In genomic region chr4:121998024-121998423, GRCh38 we compare ENCODE assay signal across 12 cellular contexts. TPM values are rescaled to one million over a fixed set of nuclear protein-coding genes. Genes with fewer than 3 reads are reported as not detected.
A peak's percentile ranks its signal among the peaks of the same experiment; 100 is the strongest.
DNase-seq lines count a peak whose midpoint lies in the region; ATAC-seq and TF ChIP-seq lines count a peak whose summit lies in the region.
"Had no signal": no experiment of that assay in that cellular context is flagged by ENCODE, and none has a peak within 500 bp of the region (broad histone marks: within the 10 kb centered on the region; RNA-seq: fewer than 3 reads in every experiment).

No MANE protein-coding gene starts in this region.

- ATAC-seq in GM18858 (IDR thresholded peaks at IDR 0.05; ENCODE audit: unreplicated experiment) (no peak), GM19324 (IDR thresholded peaks at IDR 0.05; ENCODE audit: low FRiP score, unreplicated experiment) (no peak)
- ATAC-seq: activated naive CD4-positive, alpha-beta T cell treated with anti-CD3 and anti-CD28 coated beads, Interleukin-2, amount 50 U/mL, for 72 hours had no signal

- no peaks in the 10 kb centered on the region for H3K36me3 ChIP-seq in breast epithelium

- DNase-seq in AG08395 (ENCODE audit: low spot score) (peak; percentile 12), ELF-1 (ENCODE audit: low read depth, low spot score) (peak; percentile 16), NCI-H69 (lab: John Stamatoyannopoulos, UW) (peak; percentile 6), fibroblast of peridontal ligament (ENCODE audit: extremely low read depth) (peak; percentile 29), NCI-H1694 treated with DMSO at 0.1 percent for 48 hours (lab: John Stamatoyannopoulos, UW) (no peak), breast epithelium (ENCODE audit: low spot score in 2 of 2) (no peak)
- DNase-seq: GOT3, NCI-H187 treated with DMSO at 0.1 percent for 48 hours had no signal

- no peaks in the 10 kb centered on the region for H3K9me3 ChIP-seq in breast epithelium

- intact Hi-C loops in breast epithelium (cut with DNase I; ENCODE audit: low total_unique reads) = no loop called here

- no peak for TF ChIP-seq POLR2A in breast epithelium (IDR thresholded peaks at IDR 0.05)

- no peak overlapping the region for H3K4me3 ChIP-seq in breast epithelium
- H3K4me3 ChIP-seq: hepatocyte had no signal

- H3K27ac ChIP-seq in breast epithelium = no peak overlapping the region
- H3K27ac ChIP-seq: hepatocyte had no signal

- TF ChIP-seq CTCF in breast epithelium (IDR thresholded peaks at IDR 0.05) = no peak

- H3K4me1 ChIP-seq in breast epithelium = no peaks in the 10 kb centered on the region

- H3K27me3 ChIP-seq in breast epithelium = no peaks in the 10 kb centered on the region

RNA-seq across cellular contexts. Expression of gene TRPC3, which starts 46.2 kb away (rescaled TPM):
- under 1 TPM; 0.64 to 0.98 (median 0.88) TPM for total RNA-seq in breast epithelium

Comparison
In these comparisons a context has a peak if more than half of its experiments do, and no peak if none do; other contexts are left out.
1. DNase-seq: peak in AG08395 (single experiment), ELF-1 (single experiment), NCI-H69 (single experiment) and fibroblast of peridontal ligament (single experiment); none in NCI-H1694 treated with DMSO at 0.1 percent for 48 hours (single experiment) and breast epithelium (0 of 2).